ENCODE assay signal across 20 cellular contexts in genomic region chr1:20079661-20080305, GRCh38. TPM values are rescaled to one million over a fixed set of nuclear protein-coding genes. Genes with fewer than 3 reads are reported as not detected.
DNase-seq lines count a peak whose midpoint lies in the region; ATAC-seq and TF ChIP-seq lines count a peak whose summit lies in the region.
"Had no signal": no experiment of that assay in that cellular context is flagged by ENCODE, and none has a peak within 500 bp of the region (broad histone marks: within the 10 kb centered on the region; RNA-seq: fewer than 3 reads in every experiment).

No MANE protein-coding gene starts in this region.

- H3K4me1 ChIP-seq in right atrium auricular region, result peaks cover 3 to 81% of the 10 kb centered on the region in 2 donors
- peaks cover 51% of the 10 kb centered on the region for H3K4me1 ChIP-seq in OCI-LY3 (ENCODE audit: low read length)
- H3K4me1 ChIP-seq: A549 had no signal

- no peaks in the 10 kb centered on the region for H4K20me1 ChIP-seq in OCI-LY3 (ENCODE audit: insufficient read depth, low read length)

- no peak overlapping the region; the same call in 1 of the 2 replicates for H3K9ac ChIP-seq in OCI-LY3 (ENCODE audit: low read length)

- H3K79me2 ChIP-seq in OCI-LY3 (ENCODE audit: low read length), result no peaks in the 10 kb centered on the region

- no peaks in the 10 kb centered on the region for H3K27me3 Mint-ChIP-seq in memory B cell

- H3K9me3 Mint-ChIP-seq in memory B cell, result no peaks in the 10 kb centered on the region

- H3K27me3 ChIP-seq in right atrium auricular region (no peaks in the 10 kb centered on the region), OCI-LY3 (ENCODE audit: low read depth, low read length) (no peaks in the 10 kb centered on the region), MG63 (no peaks in the 10 kb centered on the region)

- H3K9me3 ChIP-seq in right atrium auricular region (no peaks in the 10 kb centered on the region), OCI-LY3 (ENCODE audit: insufficient read depth, low read length) (no peaks in the 10 kb centered on the region), MG63 (no peaks in the 10 kb centered on the region)
- H3K9me3 ChIP-seq: A549 had no signal

- H3K4me3 Mint-ChIP-seq in memory B cell, result no peak overlapping the region
- H3K4me3 Mint-ChIP-seq: H9 had no signal

- H3K27ac ChIP-seq in right atrium auricular region (peak overlapping the region; percentile 26 to 35), OCI-LY3 (ENCODE audit: low read length) (no peak overlapping the region)
- H3K27ac ChIP-seq: A549 had no signal

- ATAC-seq in left ventricle myocardium superior, result no peak
- ATAC-seq in memory B cell (ENCODE audit: low read depth), result no peak
- ATAC-seq: A549 had no signal

- H3K27ac Mint-ChIP-seq in memory B cell, result peak overlapping the region; percentile 36
- H3K27ac Mint-ChIP-seq: CD14-positive monocyte had no signal

- intact Hi-C loops in left ventricle myocardium superior (cut with micrococcal nuclease), result no loop called here

- no peak for DNase-seq in right atrium auricular region (ENCODE audit: low spot score)
- no peak for DNase-seq in left ventricle myocardium superior
- DNase-seq in memory B cell (ENCODE audit: low spot score in 2 of 2), result no peak
- DNase-seq in NCI-H526 treated with DMSO at 0.1 percent for 48 hours (lab: John Stamatoyannopoulos, UW), result no peak
- no peak for DNase-seq in MG63
- DNase-seq in AML-193 (lab: John Stamatoyannopoulos, UW), result no peak
- DNase-seq: DND-41, H9, MV-4-11, NCI-H1417, NCI-H187, NCI-H2107, NCI-H510A, NCI-H774, SIG-M5 had no signal

- no peak overlapping the region for H3K4me3 ChIP-seq in right atrium auricular region
- no peak overlapping the region for H3K4me3 ChIP-seq in OCI-LY3 (ENCODE audit: low read length)
- no peak overlapping the region for H3K4me3 ChIP-seq in MG63
- H3K4me3 ChIP-seq: A549 had no signal

- peaks cover 1% of the 10 kb centered on the region for H3K36me3 Mint-ChIP-seq in memory B cell
- H3K36me3 Mint-ChIP-seq: CD14-positive monocyte had no signal

- H3K4me2 ChIP-seq in OCI-LY3 (ENCODE audit: low read length), result peak overlapping the region; percentile 85
- H3K4me2 ChIP-seq: A549 had no signal

- TF ChIP-seq CTCF in right atrium auricular region (IDR thresholded peaks at IDR 0.05), result no peak
- no peak for TF ChIP-seq CTCF in OCI-LY3 (IDR thresholded peaks at IDR 0.05; ENCODE audit: low read depth, low read length)

- H3K36me3 ChIP-seq in right atrium auricular region, result peaks cover 46% of the 10 kb centered on the region
- H3K36me3 ChIP-seq in OCI-LY3 (replicated peaks; ENCODE audit: low read depth, low read length), result no peaks in the 10 kb centered on the region
- H3K36me3 ChIP-seq in MG63, result no peaks in the 10 kb centered on the region

- H2AFZ ChIP-seq in OCI-LY3 (ENCODE audit: low read depth, low read length), result no peak overlapping the region

- peaks cover 52% of the 10 kb centered on the region for H3K4me1 Mint-ChIP-seq in memory B cell

RNA-seq across cellular contexts. Expression of gene PLA2G5, which starts 9.8 kb away (rescaled TPM):
- total RNA-seq in right atrium auricular region, result 100 to 1,000 TPM; 115 to 149 TPM
- total RNA-seq in left ventricle myocardium superior, result 47.1 TPM
- 2.4 TPM in 1 of 2 replicates, not detected in the other for total RNA-seq in MG63 (2014; rRNA removed; shearing (Covaris generic); ENCODE audit: low replicate concordance)
- total RNA-seq: G401, H9, RPMI7951 had no signal

RNA-seq across cellular contexts. Expression of gene PLA2G2D, which starts 39.6 kb away (rescaled TPM):
- total RNA-seq in right atrium auricular region (not detected), left ventricle myocardium superior (not detected)
- not detected in 2 replicates for total RNA-seq in MG63 (2014; rRNA removed; shearing (Covaris generic); ENCODE audit: low replicate concordance)
- total RNA-seq: G401, H9, RPMI7951 had no signal

RNA-seq across cellular contexts. Expression of gene PLA2G2F, which starts 59.3 kb away (rescaled TPM):
- not detected for total RNA-seq in right atrium auricular region
- not detected for total RNA-seq in left ventricle myocardium superior
- total RNA-seq in MG63 (2014; rRNA removed; shearing (Covaris generic); ENCODE audit: low replicate concordance), result not detected in 2 replicates
- total RNA-seq: G401, H9, RPMI7951 had no signal

Comparison
In these comparisons a context has a peak if more than half of its experiments do, and no peak if none do; other contexts are left out.
1. RNA of gene PLA2G5, which starts 9.8 kb away (total RNA-seq): 115 to 149 TPM in right atrium auricular region and 47.1 TPM in left ventricle myocardium superior (single experiment); 2.4 TPM in MG63; every median in the first group is over 10 times any median in the second.